ENCODE assay signal across 1 cellular context in genomic region chr18:79524181-79525078, GRCh38.
TF ChIP-seq lines count a peak whose summit lies in the region.

No MANE protein-coding gene starts in this region.

TF ChIP-seq in SK-N-SH, 30 proteins besides CTCF, POLR2A, EP300 and RAD21 (continued from another document):
- no peak for TF ChIP-seq ZBTB33 (IDR thresholded peaks at IDR 0.05; ENCODE audit: borderline replicate concordance, low read depth)
